In genomic region chr10:119394657-119395286, GRCh38 we compare ENCODE assay signal across 10 cellular contexts.
DNase-seq lines count a peak whose midpoint lies in the region; ATAC-seq, FAIRE-seq and TF ChIP-seq lines count a peak whose summit lies in the region.
"Had no signal": no experiment of that assay in that cellular context is flagged by ENCODE, and none has a peak within 500 bp of the region (broad histone marks: within the 10 kb centered on the region; RNA-seq: fewer than 3 reads in every experiment).

No MANE protein-coding gene starts in this region.

- intact Hi-C loops in K562 (cut with micrococcal nuclease) (no loop called here), HepG2 (cut with micrococcal nuclease; ENCODE audit: unreplicated experiment) (no loop called here)

- no peak overlapping the region for H3K4me3 Mint-ChIP-seq in HFFc6
- H3K4me3 Mint-ChIP-seq in stimulated activated effector memory CD8-positive, alpha-beta T cell treated with anti-CD3 and anti-CD28 coated beads, Interleukin-12 subunit alpha, Interleukin-12 subunit beta, amount 100 ng/mL, for 72 hours: no peak overlapping the region
- H3K4me3 Mint-ChIP-seq: activated CD4-positive, alpha-beta memory T cell treated with anti-CD3 and anti-CD28 coated beads, Interleukin-2, amount 10 ng/mL, durations not matched to agents 7 days and 5 days; activated naive CD4-positive, alpha-beta T cell treated with anti-CD3 and anti-CD28 coated beads for 36 hours; CD8-positive, alpha-beta T cell had no signal

- 44% methylated on average over 7 of the region's 11 CpGs for WGBS in K562 (ENCODE audit: insufficient coverage, low coverage, missing lambda C conversion rate)
- WGBS in HepG2 (ENCODE audit: low lambda C conversion rate): 95% methylated on average over 10 of the region's 11 CpGs

- BruUV-seq in K562 (replicated peaks; lab: Mats Ljungman, UMichigan) (no TSS peak), HepG2 (replicated peaks; lab: Mats Ljungman, UMichigan) (no TSS peak)

- TF ChIP-seq POLR2A in K562 (conservative IDR thresholded peaks at IDR 0.05) (no peak), HepG2 (IDR thresholded peaks at IDR 0.05; ENCODE audit: insufficient read depth in 1 of 2, low read depth in 2 of 2, low read length in 2 of 2) (no peak)

- H3K27me3 ChIP-seq in K562 (ENCODE audit: control insufficient read depth in 2 of 2, insufficient read depth in 2 of 2, low read length in 2 of 2) (no peaks in the 10 kb centered on the region; a peak in 1 of 5 replicates), HepG2 (ENCODE audit: control insufficient read depth in 1 of 2, insufficient read depth in 2 of 2, low read length in 2 of 2) (no peaks in the 10 kb centered on the region)

- CTCF ChIA-PET in K562 (lab: Yijun Ruan, JAX; ENCODE audit: low intra/inter-chr PET ratio): no interaction called here
- CTCF ChIA-PET in HepG2 (lab: Yijun Ruan, JAX; ENCODE audit: low intra/inter-chr PET ratio, low total read pairs): no interaction called here

- DNase-seq in HFFc6 (no peak), K562 (ENCODE audit: extremely low read depth in 1 of 4, low spot score in 3 of 4) (no peak), HepG2 (ENCODE audit: low spot score) (no peak), SHP77 treated with DMSO at 0.1 percent for 48 hours (lab: John Stamatoyannopoulos, UW) (no peak), NCI-H2227 (lab: John Stamatoyannopoulos, UW; ENCODE audit: unreplicated experiment) (no peak)
- no peak for DNase-seq in stimulated activated effector memory CD8-positive, alpha-beta T cell treated with anti-CD3 and anti-CD28 coated beads, Interleukin-12 subunit alpha, Interleukin-12 subunit beta, amount 100 ng/mL, for 72 hours (ENCODE audit: low spot score in 2 of 2)
- DNase-seq: activated CD4-positive, alpha-beta memory T cell treated with anti-CD3 and anti-CD28 coated beads, Interleukin-2, amount 10 ng/mL, durations not matched to agents 7 days and 5 days; activated naive CD4-positive, alpha-beta T cell treated with anti-CD3 and anti-CD28 coated beads for 36 hours; CD8-positive, alpha-beta T cell had no signal

- TF ChIP-seq EP300 in K562 (IDR thresholded peaks at IDR 0.05; ENCODE audit: low read length) (no peak), HepG2 (IDR thresholded peaks at IDR 0.05; ENCODE audit: low read depth in 2 of 2, low read length in 2 of 2) (no peak), HepG2 (CRISPR knock-in tag; IDR thresholded peaks at IDR 0.05; ENCODE audit: borderline replicate concordance) (no peak)

- ATAC-seq in K562: no peak
- no peak for ATAC-seq in HepG2
- ATAC-seq in stimulated activated effector memory CD8-positive, alpha-beta T cell treated with anti-CD3 and anti-CD28 coated beads, Interleukin-12 subunit alpha, Interleukin-12 subunit beta, amount 100 ng/mL, for 72 hours: no peak
- ATAC-seq in GM21447 (IDR thresholded peaks at IDR 0.05; ENCODE audit: unreplicated experiment): no peak
- ATAC-seq: CD8-positive, alpha-beta T cell had no signal

- no peaks in the 10 kb centered on the region for H4K20me1 ChIP-seq in K562 (replicated peaks; ENCODE audit: control insufficient read depth, insufficient read depth, low read length)
- no peaks in the 10 kb centered on the region for H4K20me1 ChIP-seq in HepG2 (ENCODE audit: insufficient read depth, low read length)

- H3K9me1 ChIP-seq in K562 (ENCODE audit: control insufficient read depth, insufficient read depth, low read length): no peaks in the 10 kb centered on the region

- no peak overlapping the region for H3K4me2 ChIP-seq in K562 (ENCODE audit: insufficient read depth, low read length)
- no peak overlapping the region for H3K4me2 ChIP-seq in HepG2 (ENCODE audit: low read depth, low read length)

- H3K9me3 ChIP-seq in K562 (replicated peaks; ENCODE audit: control insufficient read depth, insufficient read depth, low read depth, low read length): no peaks in the 10 kb centered on the region
- no peaks in the 10 kb centered on the region for H3K9me3 ChIP-seq in HepG2 (ENCODE audit: low read length)

- H3K27ac ChIP-seq in K562 (ENCODE audit: extremely low read depth, low read depth, low read length) (no peak overlapping the region), HepG2 (ENCODE audit: extremely low read length, insufficient read depth, low read length) (no peak overlapping the region)

- peaks cover 22% of the 10 kb centered on the region for H3K4me1 Mint-ChIP-seq in HFFc6 (ENCODE audit: low read depth)
- peaks cover 23% of the 10 kb centered on the region for H3K4me1 Mint-ChIP-seq in stimulated activated effector memory CD8-positive, alpha-beta T cell treated with anti-CD3 and anti-CD28 coated beads, Interleukin-12 subunit alpha, Interleukin-12 subunit beta, amount 100 ng/mL, for 72 hours

- H2AFZ ChIP-seq in K562 (ENCODE audit: low read depth, low read length): no peak overlapping the region
- H2AFZ ChIP-seq in HepG2 (ENCODE audit: low read length): no peak overlapping the region

- H3K79me2 ChIP-seq in K562 (ENCODE audit: control insufficient read depth, insufficient read depth, low read length): no peaks in the 10 kb centered on the region
- H3K79me2 ChIP-seq in HepG2 (ENCODE audit: insufficient read depth, low read length): no peaks in the 10 kb centered on the region

- POLR2A ChIA-PET in K562 (lab: Yijun Ruan, JAX): no interaction called here
- POLR2A ChIA-PET in HepG2 (lab: Yijun Ruan, JAX): no interaction called here

- TF ChIP-seq RAD21 in K562 (CRISPR knock-in tag; conservative IDR thresholded peaks at IDR 0.05 in 1 of 2, IDR thresholded peaks at IDR 0.05 in 1 of 2): no peak
- TF ChIP-seq RAD21 in HepG2 (CRISPR knock-in tag; IDR thresholded peaks at IDR 0.05): no peak

- peaks cover 6% of the 10 kb centered on the region; the same call in 1 of the 2 replicates for H3K36me3 Mint-ChIP-seq in HFFc6 (ENCODE audit: low read depth)
- peaks cover 17% of the 10 kb centered on the region for H3K36me3 Mint-ChIP-seq in stimulated activated effector memory CD8-positive, alpha-beta T cell treated with anti-CD3 and anti-CD28 coated beads, Interleukin-12 subunit alpha, Interleukin-12 subunit beta, amount 100 ng/mL, for 72 hours

- H3K4me1 ChIP-seq in K562 (replicated peaks in 1 of 2; ENCODE audit: control insufficient read depth in 2 of 2, insufficient read depth in 2 of 2, low read length in 2 of 2) (peaks cover 0 to 6% of the 10 kb centered on the region in 2 experiments; a peak in 2 of 5 replicates), HepG2 (ENCODE audit: insufficient read depth, low read length) (peaks cover 12% of the 10 kb centered on the region)

- FAIRE-seq in K562 (lab: Jason Lieb, UNC): no peak
- FAIRE-seq in HepG2 (lab: Jason Lieb, UNC): no peak

- H3K9ac ChIP-seq in K562 (ENCODE audit: insufficient read depth in 1 of 2, low read depth in 2 of 2, low read length in 2 of 2): peak overlapping the region in 1 of 2 experiments; percentile 58; a peak in 2 of 4 replicates
- H3K9ac ChIP-seq in HepG2 (ENCODE audit: insufficient read depth, low read depth, low read length): no peak overlapping the region

- in situ Hi-C loops in K562 (cut with MboI): no loop called here
- in situ Hi-C loops in HepG2 (cut with HindIII; ENCODE audit: extremely low pct_ligation_motif_present, low pct_unique_long_range_greater_than_20kb): no loop called here

- H3K27me3 Mint-ChIP-seq in HFFc6 (ENCODE audit: insufficient read depth): peaks cover 7% of the 10 kb centered on the region
- H3K27me3 Mint-ChIP-seq: activated CD4-positive, alpha-beta memory T cell treated with anti-CD3 and anti-CD28 coated beads, Interleukin-2, amount 10 ng/mL, durations not matched to agents 7 days and 5 days had no signal

- H3K27ac Mint-ChIP-seq in HFFc6: peak overlapping the region; percentile 55; the same call in 1 of the 2 replicates
- peak overlapping the region; percentile 89 for H3K27ac Mint-ChIP-seq in stimulated activated effector memory CD8-positive, alpha-beta T cell treated with anti-CD3 and anti-CD28 coated beads, Interleukin-12 subunit alpha, Interleukin-12 subunit beta, amount 100 ng/mL, for 72 hours
- H3K27ac Mint-ChIP-seq: activated CD4-positive, alpha-beta memory T cell treated with anti-CD3 and anti-CD28 coated beads, Interleukin-2, amount 10 ng/mL, durations not matched to agents 7 days and 5 days; activated naive CD4-positive, alpha-beta T cell treated with anti-CD3 and anti-CD28 coated beads for 36 hours; CD8-positive, alpha-beta T cell had no signal

- no peaks in the 10 kb centered on the region for H3K9me3 Mint-ChIP-seq in HFFc6
- H3K9me3 Mint-ChIP-seq in stimulated activated effector memory CD8-positive, alpha-beta T cell treated with anti-CD3 and anti-CD28 coated beads, Interleukin-12 subunit alpha, Interleukin-12 subunit beta, amount 100 ng/mL, for 72 hours: no peaks in the 10 kb centered on the region
- H3K9me3 Mint-ChIP-seq: activated CD4-positive, alpha-beta memory T cell treated with anti-CD3 and anti-CD28 coated beads, Interleukin-2, amount 10 ng/mL, durations not matched to agents 7 days and 5 days; activated naive CD4-positive, alpha-beta T cell treated with anti-CD3 and anti-CD28 coated beads for 36 hours; CD8-positive, alpha-beta T cell had no signal

- no peak overlapping the region for H3K4me3 ChIP-seq in K562
- H3K4me3 ChIP-seq in HepG2 (replicated peaks in 1 of 3; ENCODE audit: insufficient read depth in 1 of 3, low read depth in 2 of 3, low read length in 3 of 3): no peak overlapping the region

- H3K36me3 ChIP-seq in K562 (ENCODE audit: control insufficient read depth, insufficient read depth, low read length) (no peaks in the 10 kb centered on the region), HepG2 (replicated peaks in 1 of 2; ENCODE audit: control insufficient read depth in 1 of 2, insufficient read depth in 2 of 2, low read length in 2 of 2) (peaks cover 4 to 10% of the 10 kb centered on the region in 2 experiments; a peak in 3 of 5 replicates)

- TF ChIP-seq CTCF in HFFc6 (IDR thresholded peaks at IDR 0.05): no peak
- TF ChIP-seq CTCF in K562 (IDR thresholded peaks at IDR 0.05 in 2 of 3, conservative IDR thresholded peaks at IDR 0.05 in 1 of 3; ENCODE audit: insufficient read depth in 2 of 3, low read depth in 1 of 3, low read length in 3 of 3): no peak
- TF ChIP-seq CTCF in HepG2 (CRISPR knock-in tag; IDR thresholded peaks at IDR 0.05): no peak

TF ChIP-seq in K562, 482 proteins besides CTCF, POLR2A, EP300 and RAD21:
- no peak for TF ChIP-seq NR1H2 (CRISPR knock-in tag; IDR thresholded peaks at IDR 0.05)
- TF ChIP-seq NRF1 (conservative IDR thresholded peaks at IDR 0.05 in 1 of 2, IDR thresholded peaks at IDR 0.05 in 1 of 2): no peak
- 0 out of 2 replicates have a peak, but pooled peaks have one; percentile 11 for TF ChIP-seq EGR1 (conservative IDR thresholded peaks at IDR 0.05)
